ENCODE assay signal across 13 cellular contexts in genomic region chr1:54254055-54254454, GRCh38. TPM values are rescaled to one million over a fixed set of nuclear protein-coding genes. Genes with fewer than 3 reads are reported as not detected.
DNase-seq lines count a peak whose midpoint lies in the region; ATAC-seq, FAIRE-seq and TF ChIP-seq lines count a peak whose summit lies in the region.
"Had no signal": no experiment of that assay in that cellular context is flagged by ENCODE, and none has a peak within 500 bp of the region (broad histone marks: within the 10 kb centered on the region; RNA-seq: fewer than 3 reads in every experiment).

No MANE protein-coding gene starts in this region.

- no peak for FAIRE-seq in kidney (lab: Jason Lieb, UNC)

- intact Hi-C loops in kidney (cut with DNase I) (no loop called here), spleen (cut with DNase I; ENCODE audit: low total_unique reads) (no loop called here)

- TF ChIP-seq POLR2A in spleen (IDR thresholded peaks at IDR 0.05), result no peak

- no peak for ATAC-seq in GM21515 (IDR thresholded peaks at IDR 0.05; ENCODE audit: unreplicated experiment)
- no peak for ATAC-seq in GM18498 (IDR thresholded peaks at IDR 0.05; ENCODE audit: unreplicated experiment)

- no peak overlapping the region for H3K4me3 ChIP-seq in adipocyte (ENCODE audit: low read length)
- no peak overlapping the region for H3K4me3 ChIP-seq in kidney (ENCODE audit: low read length in 2 of 2)
- H3K4me3 ChIP-seq in spleen, result no peak overlapping the region
- H3K4me3 ChIP-seq: sigmoid colon, stomach had no signal

- H3K9ac ChIP-seq in adipocyte (ENCODE audit: low read length) (peak overlapping the region; percentile 18), kidney (ENCODE audit: low read length in 2 of 2) (no peak overlapping the region)

- TF ChIP-seq CTCF in kidney (IDR thresholded peaks at IDR 0.05; ENCODE audit: borderline replicate concordance, extremely low read depth, insufficient read depth), result no peak
- no peak for TF ChIP-seq CTCF in spleen (IDR thresholded peaks at IDR 0.05 in 8 of 11, conservative IDR thresholded peaks at IDR 0.05 in 3 of 11)

- 27 to 42% (median 37%) methylated on average over 8 to 10 of the region's 10 CpGs for WGBS in spleen, 5 donors

- H3K36me3 ChIP-seq in adipocyte (ENCODE audit: control insufficient read depth, insufficient read depth, low read length, severe bottlenecking) (peaks cover 3% of the 10 kb centered on the region), kidney (ENCODE audit: control insufficient read depth in 1 of 2, insufficient read depth in 2 of 2, low read length in 2 of 2) (peaks cover 0 to 3% of the 10 kb centered on the region in 2 donors), spleen (peaks cover 0 to 30% (median 0%) of the 10 kb centered on the region in 6 donors)

- H3K27me3 ChIP-seq in adipocyte (replicated peaks; ENCODE audit: control insufficient read depth, insufficient read depth, low read length) (no peaks in the 10 kb centered on the region), spleen (replicated peaks in 1 of 7) (no peaks in the 10 kb centered on the region)
- H3K27me3 ChIP-seq: sigmoid colon, stomach had no signal

- DNase-seq in COLO668 (lab: John Stamatoyannopoulos, UW; ENCODE audit: unreplicated experiment), result peak; percentile 98
- DNase-seq in NCI-H1417 treated with DMSO at 0.1 percent for 48 hours (lab: John Stamatoyannopoulos, UW), result peak; percentile 44
- no peak for DNase-seq in adipocyte (ENCODE audit: low read depth)
- peak; percentile 53 for DNase-seq in kidney
- DNase-seq in HUDEP-2 (lab: John Stamatoyannopoulos, UW; ENCODE audit: unreplicated experiment in 76 of 76), result no peak
- DNase-seq in spleen, result no peak
- DNase-seq: activated CD4-positive, alpha-beta T cell treated with anti-CD3 and anti-CD28 coated beads for 4 hours; left cardiac atrium; NCI-H526; sigmoid colon; stomach had no signal

- H3K9me3 ChIP-seq in adipocyte (ENCODE audit: control insufficient read depth, low read length) (no peaks in the 10 kb centered on the region), kidney (ENCODE audit: control insufficient read depth in 1 of 2, low read length in 2 of 2) (no peaks in the 10 kb centered on the region), spleen (no peaks in the 10 kb centered on the region)
- H3K9me3 ChIP-seq: sigmoid colon, stomach had no signal

- H3K27ac ChIP-seq in kidney (ENCODE audit: low read depth in 2 of 2, low read length in 2 of 2), result no peak overlapping the region
- no peak overlapping the region for H3K27ac ChIP-seq in spleen
- H3K27ac ChIP-seq: sigmoid colon had no signal

- H3K4me1 ChIP-seq in adipocyte (ENCODE audit: control insufficient read depth, insufficient read depth, low read length), result peaks cover 42% of the 10 kb centered on the region
- H3K4me1 ChIP-seq in kidney (ENCODE audit: control insufficient read depth in 1 of 2, insufficient read depth in 1 of 2, low read depth in 1 of 2, low read length in 2 of 2), result peaks cover 0 to 8% of the 10 kb centered on the region in 2 donors
- H3K4me1 ChIP-seq in spleen, result peaks cover 0 to 55% (median 27%) of the 10 kb centered on the region in 6 donors

RNA-seq across cellular contexts. Expression of gene MRPL37, which starts 54.1 kb away (rescaled TPM):
- total RNA-seq in kidney, result 47.4 TPM
- 114 TPM for polyA plus RNA-seq in kidney (ENCODE audit: insufficient read depth, low read depth, low replicate concordance)
- 10 to 100 TPM; 38.3 to 55.9 (median 50.1) TPM for total RNA-seq in spleen
- 10 to 100 TPM; 20.4 to 42.5 (median 38.4) TPM for polyA plus RNA-seq in spleen

RNA-seq across cellular contexts. Expression of gene CYB5RL, which starts 54.2 kb away (rescaled TPM):
- 8.1 TPM for total RNA-seq in kidney
- 3.9 TPM for polyA plus RNA-seq in kidney (ENCODE audit: insufficient read depth, low read depth, low replicate concordance)
- 10 to 100 TPM in 4 of 7 donors, 1 to 10 TPM in 3; 6.6 to 15.1 (median 11.0) TPM for total RNA-seq in spleen
- polyA plus RNA-seq in spleen, result 1 to 10 TPM; 1.3 to 3.5 (median 1.5) TPM

Comparison
In these comparisons a context has a peak if more than half of its experiments do, and no peak if none do; other contexts are left out.
1. DNase-seq: peak in COLO668 (single experiment), NCI-H1417 treated with DMSO at 0.1 percent for 48 hours (single experiment) and kidney (single experiment); none in adipocyte (single experiment), HUDEP-2 (0 of 76) and spleen (single experiment).